Comparison of ENCODE assay signal across 9 cellular contexts in the genomic region with DNA sequence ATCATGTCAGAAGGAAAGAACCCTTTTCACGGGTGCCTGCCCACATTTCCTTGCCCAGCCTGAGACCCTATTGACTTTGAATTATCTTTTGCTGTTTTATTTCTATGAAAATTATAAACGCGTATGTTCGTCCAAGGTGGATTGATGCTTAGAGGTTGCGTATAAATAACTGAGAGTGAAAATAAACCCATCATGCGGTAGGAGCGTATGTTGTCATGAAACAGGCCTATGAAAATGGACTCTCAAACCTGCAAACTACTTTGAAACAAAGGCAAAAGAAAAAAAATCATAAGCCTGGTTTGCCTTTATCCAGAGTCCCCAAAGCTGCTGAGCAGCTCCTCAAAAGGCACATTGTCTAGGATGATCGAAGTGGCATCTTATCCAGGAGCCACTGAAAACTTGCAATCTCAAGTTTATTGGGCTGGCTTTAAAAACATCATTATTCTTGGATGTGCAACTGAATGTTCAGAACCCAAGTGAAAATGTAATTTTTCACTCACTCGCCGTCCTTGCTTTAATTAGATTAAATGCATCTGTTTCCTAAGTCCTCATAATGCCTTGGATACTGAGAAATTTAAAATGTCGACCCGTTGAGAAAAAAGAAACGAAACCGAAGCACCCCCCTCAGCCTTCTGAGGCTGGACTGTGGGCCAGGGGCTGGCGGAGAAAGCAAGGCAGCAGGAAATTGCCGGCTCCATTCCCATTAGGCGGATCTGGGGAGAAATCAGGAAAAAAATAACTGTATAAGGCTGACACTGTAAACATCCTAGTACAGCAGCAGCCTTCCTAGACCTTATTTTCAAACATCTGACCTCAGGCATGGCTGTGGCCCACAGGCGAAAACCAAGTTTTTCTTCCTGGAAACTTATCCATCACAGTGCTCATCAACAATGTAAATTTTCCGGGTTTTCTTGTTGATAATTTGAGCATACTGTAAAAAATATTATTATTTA.
DNase-seq lines count a peak whose midpoint lies in the region; ATAC-seq and TF ChIP-seq lines count a peak whose summit lies in the region.
"Had no signal": no experiment of that assay in that cellular context is flagged by ENCODE, and none has a peak within 500 bp of the region (broad histone marks: within the 10 kb centered on the region; RNA-seq: fewer than 3 reads in every experiment).

No MANE protein-coding gene starts in this region.

- H3K36me3 Mint-ChIP-seq in CD8-positive, alpha-beta T cell, result peaks cover 15% of the 10 kb centered on the region

- no peaks in the 10 kb centered on the region for H3K9me3 Mint-ChIP-seq in CD8-positive, alpha-beta T cell

- no peaks in the 10 kb centered on the region for H3K27me3 ChIP-seq in prostate gland (replicated peaks; ENCODE audit: insufficient read depth)
- no peaks in the 10 kb centered on the region for H3K27me3 ChIP-seq in CD8-positive, alpha-beta T cell (ENCODE audit: insufficient read depth, low read length)

- POLR2A ChIA-PET in CD8-positive, alpha-beta T cell (lab: Charles Lee), result no interaction called here

- peaks cover 7% of the 10 kb centered on the region for H3K27me3 Mint-ChIP-seq in CD8-positive, alpha-beta T cell (ENCODE audit: low read depth)

- 19% methylated on average over 19 of the region's 19 CpGs for WGBS in prostate gland

- H3K4me1 ChIP-seq in prostate gland (replicated peaks), result peaks cover 11% of the 10 kb centered on the region
- H3K4me1 ChIP-seq in CD8-positive, alpha-beta T cell (ENCODE audit: insufficient read depth, low read length), result peaks cover 20% of the 10 kb centered on the region

- H3K4me3 Mint-ChIP-seq in CD8-positive, alpha-beta T cell, result no peak overlapping the region

- ATAC-seq in CD8-positive, alpha-beta T cell, result no peak
- ATAC-seq in GM21717 (IDR thresholded peaks at IDR 0.05; ENCODE audit: unreplicated experiment) (no peak), GM21723 (IDR thresholded peaks at IDR 0.05; ENCODE audit: unreplicated experiment) (no peak), HG03108 (IDR thresholded peaks at IDR 0.05; ENCODE audit: unreplicated experiment) (no peak)

- peak overlapping the region; percentile 99 for H3K27ac ChIP-seq in epithelial cell of prostate
- peak overlapping the region; percentile 100 for H3K27ac ChIP-seq in prostate gland
- no peak overlapping the region for H3K27ac ChIP-seq in CD8-positive, alpha-beta T cell (ENCODE audit: low read depth, low read length)

- H3K9me3 ChIP-seq in prostate gland, result no peaks in the 10 kb centered on the region
- no peaks in the 10 kb centered on the region for H3K9me3 ChIP-seq in CD8-positive, alpha-beta T cell (ENCODE audit: low read length)

- no peak for TF ChIP-seq CTCF in prostate gland (IDR thresholded peaks at IDR 0.05)
- TF ChIP-seq CTCF in CD8-positive, alpha-beta T cell (IDR thresholded peaks at IDR 0.05), result no peak

- TF ChIP-seq POLR2A in prostate gland (IDR thresholded peaks at IDR 0.05), result no peak

- peak overlapping the region; percentile 13 to 87 for H3K4me3 ChIP-seq in prostate gland
- no peak overlapping the region for H3K4me3 ChIP-seq in CD8-positive, alpha-beta T cell (ENCODE audit: low read depth, low read length)

- DNase-seq in Daoy (ENCODE audit: low read depth), result peak; percentile 38
- DNase-seq in NCI-H748 treated with DMSO at 0.1 percent for 48 hours (lab: John Stamatoyannopoulos, UW), result peak; percentile 44
- DNase-seq in epithelial cell of prostate (ENCODE audit: low read depth, low spot score), result no peak
- DNase-seq in prostate gland (ENCODE audit: low spot score), result no peak
- no peak for DNase-seq in CD8-positive, alpha-beta T cell
- DNase-seq: T1000 had no signal

- CTCF ChIA-PET in CD8-positive, alpha-beta T cell (lab: Charles Lee), result interaction anchor here (0.8 kb wide), 1 partner anchor 1361 kb away, joined by 3 read pairs; no protein-coding TSS in a partner anchor

- intact Hi-C loops in prostate gland (cut with DNase I), result loop anchor here (1.0 kb wide), 1 partner anchor 9 kb away; no protein-coding TSS in a partner anchor
- intact Hi-C loops in CD8-positive, alpha-beta T cell (cut with DNase I, micrococcal nuclease), result loop anchor here in 1 of 2 experiments (2.0 kb wide), 1 partner anchor 15 kb away; no protein-coding TSS in a partner anchor

- H3K4me1 Mint-ChIP-seq in CD8-positive, alpha-beta T cell (ENCODE audit: low read depth), result peaks cover 30% of the 10 kb centered on the region

- no peaks in the 10 kb centered on the region for H3K36me3 ChIP-seq in prostate gland
- H3K36me3 ChIP-seq in CD8-positive, alpha-beta T cell (ENCODE audit: insufficient read depth, low read length), result no peaks in the 10 kb centered on the region

- no peak overlapping the region for H3K27ac Mint-ChIP-seq in CD8-positive, alpha-beta T cell

Comparison
In these comparisons a context has a peak if more than half of its experiments do, and no peak if none do; other contexts are left out.
1. DNase-seq: peak in Daoy (single experiment) and NCI-H748 treated with DMSO at 0.1 percent for 48 hours (single experiment); none in epithelial cell of prostate (single experiment), prostate gland (single experiment) and CD8-positive, alpha-beta T cell (0 of 7).